ENCODE assay signal across 10 cellular contexts in the genomic region with DNA sequence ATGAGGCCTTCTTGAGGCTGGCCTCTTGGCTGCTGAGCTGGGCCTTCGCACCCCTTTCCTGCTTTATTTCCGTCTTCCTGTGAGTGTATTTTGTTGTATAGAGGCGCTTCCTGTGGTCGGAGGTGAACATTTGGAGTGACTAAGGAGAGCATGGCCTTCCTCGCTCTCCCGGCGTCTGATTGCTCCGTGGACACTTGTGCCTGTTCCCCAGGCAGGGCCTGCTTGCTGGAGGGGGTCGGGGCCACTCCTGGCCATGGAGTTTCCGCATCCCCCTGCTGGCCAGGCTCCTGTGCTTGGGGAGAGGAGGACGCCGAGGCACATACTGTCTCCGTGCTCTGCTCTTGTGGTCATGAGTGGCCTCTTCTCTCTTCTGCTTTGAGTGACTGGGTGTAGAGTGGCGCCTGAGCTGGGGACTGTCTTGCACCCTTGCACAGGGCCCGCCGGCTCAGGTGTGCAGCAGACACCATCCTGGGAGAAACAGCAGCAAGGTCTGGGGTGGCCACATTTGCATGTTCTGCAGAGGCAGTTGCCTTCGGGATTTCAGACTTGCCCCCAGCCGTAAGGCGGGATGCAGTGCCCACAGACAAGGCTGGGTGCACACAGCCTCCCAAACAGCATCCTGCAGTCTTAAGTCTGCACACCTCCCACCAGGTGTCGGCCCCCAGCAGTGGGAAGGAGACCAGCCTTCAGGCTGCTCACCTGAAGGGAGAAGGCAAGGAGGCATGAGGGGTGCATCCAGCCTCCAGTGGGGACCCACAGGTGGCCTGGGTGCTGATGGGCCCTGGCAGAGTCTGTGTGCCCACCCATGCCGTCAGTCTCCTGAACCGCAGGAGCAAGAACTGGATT. TPM values are rescaled to one million over a fixed set of nuclear protein-coding genes. Genes with fewer than 3 reads are reported as not detected.
DNase-seq lines count a peak whose midpoint lies in the region; ATAC-seq and TF ChIP-seq lines count a peak whose summit lies in the region.
"Had no signal": no experiment of that assay in that cellular context is flagged by ENCODE, and none has a peak within 500 bp of the region (broad histone marks: within the 10 kb centered on the region; RNA-seq: fewer than 3 reads in every experiment).

No MANE protein-coding gene starts in this region.

- no peaks in the 10 kb centered on the region for H3K27me3 Mint-ChIP-seq in activated CD8-positive, alpha-beta memory T cell treated with anti-CD3 and anti-CD28 coated beads, Interleukin-2, amount 10 ng/mL, durations not matched to agents 7 days and 5 days
- no peaks in the 10 kb centered on the region for H3K27me3 Mint-ChIP-seq in activated CD4-positive, alpha-beta memory T cell treated with anti-CD3 and anti-CD28 coated beads, Interleukin-2, amount 10 ng/mL, durations not matched to agents 7 days and 5 days
- H3K27me3 Mint-ChIP-seq in immature natural killer cell (ENCODE audit: low read depth in 3 of 3) (peaks cover 28 to 69% (median 44%) of the 10 kb centered on the region in 3 donors), progenitor cell of endocrine pancreas (no peaks in the 10 kb centered on the region)

- peaks cover 30% of the 10 kb centered on the region for H3K36me3 Mint-ChIP-seq in activated CD8-positive, alpha-beta memory T cell treated with anti-CD3 and anti-CD28 coated beads, Interleukin-2, amount 10 ng/mL, durations not matched to agents 7 days and 5 days
- H3K36me3 Mint-ChIP-seq in activated CD4-positive, alpha-beta memory T cell treated with anti-CD3 and anti-CD28 coated beads, Interleukin-2, amount 10 ng/mL, durations not matched to agents 7 days and 5 days (ENCODE audit: low read depth), result peaks cover 45% of the 10 kb centered on the region
- H3K36me3 Mint-ChIP-seq in immature natural killer cell (no peaks in the 10 kb centered on the region), progenitor cell of endocrine pancreas (ENCODE audit: insufficient read depth) (no peaks in the 10 kb centered on the region)

- no peaks in the 10 kb centered on the region for H3K9me3 ChIP-seq in subcutaneous abdominal adipose tissue (ENCODE audit: control insufficient read depth in 5 of 5, low read length in 5 of 5)
- H3K9me3 ChIP-seq: breast epithelium had no signal

- H3K9ac ChIP-seq in subcutaneous abdominal adipose tissue (ENCODE audit: low read length in 5 of 5), result peak overlapping the region in 1 of 5 donors; percentile 31

- POLR2A ChIA-PET in activated CD4-positive, alpha-beta memory T cell treated with anti-CD3 and anti-CD28 coated beads, Interleukin-2, amount 10 ng/mL, durations not matched to agents 7 days and 5 days (lab: Charles Lee), result interaction anchor here (0.7 to 21.7 kb wide), 5 partner anchors 11 to 92 kb away, joined by 3 to 374 read pairs (median 15); partner anchors contain the start of gene KLF13

- peak overlapping the region in 2 of 5 donors; percentile 10 to 14 for H3K4me3 ChIP-seq in subcutaneous abdominal adipose tissue (ENCODE audit: low read depth in 1 of 5, low read length in 5 of 5)
- H3K4me3 ChIP-seq: breast epithelium had no signal

- no peak for TF ChIP-seq CTCF in progenitor cell of endocrine pancreas (IDR thresholded peaks at IDR 0.05; ENCODE audit: unreplicated experiment)

- DNase-seq in activated CD8-positive, alpha-beta memory T cell treated with anti-CD3 and anti-CD28 coated beads, Interleukin-2, amount 10 ng/mL, durations not matched to agents 7 days and 5 days, result peak; percentile 65
- DNase-seq in activated CD8-positive, alpha-beta memory T cell treated with anti-CD3 and anti-CD28 coated beads, Interleukin-2, amount 50 U/mL, for 48 hours, result no peak
- peak; percentile 52 for DNase-seq in activated CD4-positive, alpha-beta memory T cell treated with anti-CD3 and anti-CD28 coated beads, Interleukin-2, amount 10 ng/mL, durations not matched to agents 7 days and 5 days
- DNase-seq in immature natural killer cell (no peak), progenitor cell of endocrine pancreas (ENCODE audit: low spot score, unreplicated experiment) (no peak), NCI-H510A treated with DMSO at 0.1 percent for 48 hours (lab: John Stamatoyannopoulos, UW) (no peak), DMS53 treated with DMSO at 0.1 percent for 48 hours (lab: John Stamatoyannopoulos, UW; ENCODE audit: unreplicated experiment) (no peak)
- DNase-seq: ACHN had no signal

- ATAC-seq in activated CD8-positive, alpha-beta memory T cell treated with anti-CD3 and anti-CD28 coated beads, Interleukin-2, amount 10 ng/mL, durations not matched to agents 7 days and 5 days, result no peak

- H3K27me3 ChIP-seq in subcutaneous abdominal adipose tissue (ENCODE audit: control insufficient read depth in 5 of 5, insufficient read depth in 4 of 5, low read length in 5 of 5), result no peaks in the 10 kb centered on the region
- H3K27me3 ChIP-seq: breast epithelium had no signal

- peaks cover 46 to 100% (median 91%) of the 10 kb centered on the region in 5 donors for H3K4me1 ChIP-seq in subcutaneous abdominal adipose tissue (ENCODE audit: control insufficient read depth in 5 of 5, insufficient read depth in 5 of 5, low read length in 5 of 5)

- peaks cover 0 to 10% (median 4%) of the 10 kb centered on the region in 5 donors for H3K36me3 ChIP-seq in subcutaneous abdominal adipose tissue (ENCODE audit: control insufficient read depth in 5 of 5, insufficient read depth in 5 of 5, low read length in 5 of 5)
- H3K36me3 ChIP-seq: breast epithelium had no signal

- H3K9me3 Mint-ChIP-seq in activated CD8-positive, alpha-beta memory T cell treated with anti-CD3 and anti-CD28 coated beads, Interleukin-2, amount 10 ng/mL, durations not matched to agents 7 days and 5 days (ENCODE audit: low read depth), result no peaks in the 10 kb centered on the region
- H3K9me3 Mint-ChIP-seq in activated CD4-positive, alpha-beta memory T cell treated with anti-CD3 and anti-CD28 coated beads, Interleukin-2, amount 10 ng/mL, durations not matched to agents 7 days and 5 days, result no peaks in the 10 kb centered on the region
- H3K9me3 Mint-ChIP-seq in immature natural killer cell (no peaks in the 10 kb centered on the region), progenitor cell of endocrine pancreas (ENCODE audit: low read depth) (no peaks in the 10 kb centered on the region)

- CTCF ChIA-PET in activated CD8-positive, alpha-beta memory T cell treated with anti-CD3 and anti-CD28 coated beads, Interleukin-2, amount 10 ng/mL, durations not matched to agents 7 days and 5 days (lab: Charles Lee), result interaction anchor here (1.1 to 3.7 kb wide), 11 partner anchors 10 to 146 kb away, joined by 3 to 10 read pairs (median 5); no protein-coding TSS in a partner anchor
- CTCF ChIA-PET in activated CD4-positive, alpha-beta memory T cell treated with anti-CD3 and anti-CD28 coated beads, Interleukin-2, amount 10 ng/mL, durations not matched to agents 7 days and 5 days (lab: Charles Lee), result interaction anchor here (0.7 to 3.4 kb wide), 8 partner anchors 9 to 147 kb away, joined by 3 to 12 read pairs (median 3); no protein-coding TSS in a partner anchor

- H3K4me1 Mint-ChIP-seq in activated CD8-positive, alpha-beta memory T cell treated with anti-CD3 and anti-CD28 coated beads, Interleukin-2, amount 10 ng/mL, durations not matched to agents 7 days and 5 days, result peaks cover 97% of the 10 kb centered on the region
- peaks cover 100% of the 10 kb centered on the region for H3K4me1 Mint-ChIP-seq in activated CD4-positive, alpha-beta memory T cell treated with anti-CD3 and anti-CD28 coated beads, Interleukin-2, amount 10 ng/mL, durations not matched to agents 7 days and 5 days
- H3K4me1 Mint-ChIP-seq in immature natural killer cell, result peaks cover 100% of the 10 kb centered on the region in 2 donors
- peaks cover 9% of the 10 kb centered on the region for H3K4me1 Mint-ChIP-seq in progenitor cell of endocrine pancreas (ENCODE audit: low read depth)

- peak overlapping the region; percentile 97 for H3K27ac Mint-ChIP-seq in activated CD8-positive, alpha-beta memory T cell treated with anti-CD3 and anti-CD28 coated beads, Interleukin-2, amount 10 ng/mL, durations not matched to agents 7 days and 5 days
- H3K27ac Mint-ChIP-seq in activated CD4-positive, alpha-beta memory T cell treated with anti-CD3 and anti-CD28 coated beads, Interleukin-2, amount 10 ng/mL, durations not matched to agents 7 days and 5 days, result peak overlapping the region; percentile 97
- H3K27ac Mint-ChIP-seq in immature natural killer cell (peak overlapping the region; percentile 92 to 96 (median 95)), progenitor cell of endocrine pancreas (no peak overlapping the region)

- H3K4me3 Mint-ChIP-seq in activated CD8-positive, alpha-beta memory T cell treated with anti-CD3 and anti-CD28 coated beads, Interleukin-2, amount 10 ng/mL, durations not matched to agents 7 days and 5 days, result peak overlapping the region; percentile 49
- H3K4me3 Mint-ChIP-seq in activated CD4-positive, alpha-beta memory T cell treated with anti-CD3 and anti-CD28 coated beads, Interleukin-2, amount 10 ng/mL, durations not matched to agents 7 days and 5 days, result peak overlapping the region; percentile 58
- H3K4me3 Mint-ChIP-seq in immature natural killer cell, result peak overlapping the region; percentile 71 to 89 (median 85)
- H3K4me3 Mint-ChIP-seq in progenitor cell of endocrine pancreas (ENCODE audit: low read depth), result no peak overlapping the region

- H3K27ac ChIP-seq in subcutaneous abdominal adipose tissue (ENCODE audit: low read depth, low read length), result peak overlapping the region; percentile 57

RNA-seq across cellular contexts. Expression of gene KLF13, which starts 16.4 kb away (rescaled TPM):
- 100 to 1,000 TPM; 163 to 206 TPM for total RNA-seq in activated CD8-positive, alpha-beta memory T cell treated with anti-CD3 and anti-CD28 coated beads, Interleukin-2, amount 10 ng/mL, durations not matched to agents 7 days and 5 days
- total RNA-seq in activated CD4-positive, alpha-beta memory T cell treated with anti-CD3 and anti-CD28 coated beads, Interleukin-2, amount 10 ng/mL, durations not matched to agents 7 days and 5 days, result 100 to 1,000 TPM; 199 TPM
- 10 to 100 TPM; 24.7 to 89.9 (median 47.2) TPM for polyA plus RNA-seq in immature natural killer cell
- total RNA-seq in progenitor cell of endocrine pancreas, result 26.9 and 34.0 TPM in 2 replicates

Comparison
In these comparisons a context has a peak if more than half of its experiments do, and no peak if none do; other contexts are left out.
1. DNase-seq: peak in activated CD8-positive, alpha-beta memory T cell treated with anti-CD3 and anti-CD28 coated beads, Interleukin-2, amount 10 ng/mL, durations not matched to agents 7 days and 5 days (single experiment) and activated CD4-positive, alpha-beta memory T cell treated with anti-CD3 and anti-CD28 coated beads, Interleukin-2, amount 10 ng/mL, durations not matched to agents 7 days and 5 days (single experiment); none in activated CD8-positive, alpha-beta memory T cell treated with anti-CD3 and anti-CD28 coated beads, Interleukin-2, amount 50 U/mL, for 48 hours (single experiment), immature natural killer cell (0 of 3), progenitor cell of endocrine pancreas (single experiment), NCI-H510A treated with DMSO at 0.1 percent for 48 hours (single experiment) and DMS53 treated with DMSO at 0.1 percent for 48 hours (single experiment).